ENCODE assay signal across 14 cellular contexts in genomic region chr14:58078068-58078467, GRCh38.
A peak's percentile ranks its signal among the peaks of the same experiment; 100 is the strongest.
DNase-seq lines count a peak whose midpoint lies in the region; ATAC-seq, FAIRE-seq and TF ChIP-seq lines count a peak whose summit lies in the region.
"Had no signal": no experiment of that assay in that cellular context is flagged by ENCODE, and none has a peak within 500 bp of the region (broad histone marks: within the 10 kb centered on the region; RNA-seq: fewer than 3 reads in every experiment).

No MANE protein-coding gene starts in this region.

- peak; percentile 78 for FAIRE-seq in RCC 7860 (lab: Jason Lieb, UNC)

- no peak overlapping the region for H3K4me3 ChIP-seq in epithelial cell of esophagus (ENCODE audit: low read length)

- TF ChIP-seq CTCF in epithelial cell of esophagus (IDR thresholded peaks at IDR 0.05; ENCODE audit: insufficient read depth, low read depth, low read length, missing control alignments), result no peak

- DNase-seq in GM03348 (ENCODE audit: low spot score) (peak; percentile 74), RCC 7860 (ENCODE audit: low spot score) (peak; percentile 84), epithelial cell of esophagus (ENCODE audit: low read depth) (peak; percentile 79), non-pigmented ciliary epithelial cell (ENCODE audit: low read depth) (peak; percentile 59), SKM-1 (lab: John Stamatoyannopoulos, UW; ENCODE audit: unreplicated experiment) (no peak)
- DNase-seq: activated CD4-positive, alpha-beta T cell treated with anti-CD3 and anti-CD28 coated beads, Interleukin-2, amount 10 ng/mL, durations not matched to agents 7 days and 5 days; activated gamma-delta T cell treated with Interleukin-2 at 50 U/mL for 16 hours; Calu3; NCI-H345; nephron progenitor cell; stimulated activated CD4-positive, alpha-beta T cell treated with anti-CD3 and anti-CD28 coated beads, Interleukin-2, amount 100 ng/mL, for 24 hours had no signal

- no peak for ATAC-seq in GM18861 (IDR thresholded peaks at IDR 0.05; ENCODE audit: unreplicated experiment)
- ATAC-seq in GM18502 (IDR thresholded peaks at IDR 0.05; ENCODE audit: poor library complexity, unreplicated experiment), result no peak
- ATAC-seq in GM18870 (IDR thresholded peaks at IDR 0.05; ENCODE audit: unreplicated experiment), result no peak
